In genomic region chr3:102024270-102024904, GRCh38 we compare ENCODE assay signal across 24 cellular contexts.
DNase-seq lines count a peak whose midpoint lies in the region; ATAC-seq, FAIRE-seq and TF ChIP-seq lines count a peak whose summit lies in the region.
"Had no signal": no experiment of that assay in that cellular context is flagged by ENCODE, and none has a peak within 500 bp of the region (broad histone marks: within the 10 kb centered on the region; RNA-seq: fewer than 3 reads in every experiment).

No MANE protein-coding gene starts in this region.

- H3K27ac Mint-ChIP-seq in activated T-cell treated with anti-CD3 and anti-CD28 coated beads, Interleukin-2, amount 50 U/mL, for 72 hours, result no peak overlapping the region
- H3K27ac Mint-ChIP-seq in stimulated activated memory B cell treated with anti-CD40 and anti-IgM and Interleukin-4, amounts not matched to agents 10 μg/mL and 1 μg/mL and 100 μg/mL, for 72 hours, result peak overlapping the region; percentile 60
- H3K27ac Mint-ChIP-seq: activated CD4-positive, alpha-beta T cell treated with anti-CD3 and anti-CD28 coated beads, Interleukin-2, amount 10 ng/mL, durations not matched to agents 7 days and 5 days; CD4-positive, alpha-beta T cell; progenitor cell of endocrine pancreas had no signal

- no peaks in the 10 kb centered on the region for H3K27me3 ChIP-seq in bronchial epithelial cell (ENCODE audit: control insufficient read depth, insufficient read depth, low read length)
- no peaks in the 10 kb centered on the region for H3K27me3 ChIP-seq in psoas muscle (ENCODE audit: insufficient read depth in 3 of 3, low read length in 2 of 3)
- H3K27me3 ChIP-seq: adrenal gland, cardiac muscle cell had no signal

- H3K36me3 ChIP-seq in bronchial epithelial cell (ENCODE audit: control insufficient read depth, insufficient read depth, low read length) (no peaks in the 10 kb centered on the region), psoas muscle (ENCODE audit: insufficient read depth in 1 of 2, low read depth in 1 of 2) (no peaks in the 10 kb centered on the region)
- H3K36me3 ChIP-seq: adrenal gland, cardiac muscle cell had no signal

- peaks cover 2 to 5% of the 10 kb centered on the region in 2 donors for H3K9me3 Mint-ChIP-seq in activated T-cell treated with anti-CD3 and anti-CD28 coated beads, Interleukin-2, amount 50 U/mL, for 72 hours
- H3K9me3 Mint-ChIP-seq in stimulated activated memory B cell treated with anti-CD40 and anti-IgM and Interleukin-4, amounts not matched to agents 10 μg/mL and 1 μg/mL and 100 μg/mL, for 72 hours, result no peaks in the 10 kb centered on the region
- H3K9me3 Mint-ChIP-seq: CD4-positive, alpha-beta T cell had no signal

- intact Hi-C loops in psoas muscle (cut with DNase I), result no loop called here

- no peak overlapping the region for H3K4me3 Mint-ChIP-seq in activated T-cell treated with anti-CD3 and anti-CD28 coated beads, Interleukin-2, amount 50 U/mL, for 72 hours
- no peak overlapping the region for H3K4me3 Mint-ChIP-seq in stimulated activated memory B cell treated with anti-CD40 and anti-IgM and Interleukin-4, amounts not matched to agents 10 μg/mL and 1 μg/mL and 100 μg/mL, for 72 hours
- H3K4me3 Mint-ChIP-seq: activated CD4-positive, alpha-beta T cell treated with anti-CD3 and anti-CD28 coated beads, Interleukin-2, amount 10 ng/mL, durations not matched to agents 7 days and 5 days; CD4-positive, alpha-beta T cell had no signal

- no peaks in the 10 kb centered on the region for H3K9me3 ChIP-seq in psoas muscle
- H3K9me3 ChIP-seq: adrenal gland had no signal

- FAIRE-seq in bronchial epithelial cell (lab: Jason Lieb, UNC), result no peak
- FAIRE-seq: urothelium cell line had no signal

- H3K27me3 Mint-ChIP-seq in activated T-cell treated with anti-CD3 and anti-CD28 coated beads, Interleukin-2, amount 50 U/mL, for 72 hours (ENCODE audit: low read depth), result peaks cover 11% of the 10 kb centered on the region
- H3K27me3 Mint-ChIP-seq in stimulated activated memory B cell treated with anti-CD40 and anti-IgM and Interleukin-4, amounts not matched to agents 10 μg/mL and 1 μg/mL and 100 μg/mL, for 72 hours, result no peaks in the 10 kb centered on the region
- H3K27me3 Mint-ChIP-seq: CD4-positive, alpha-beta T cell had no signal

- no peak overlapping the region for H3K4me3 ChIP-seq in bronchial epithelial cell (ENCODE audit: low read depth, low read length)
- H3K4me3 ChIP-seq in psoas muscle, result no peak overlapping the region
- H3K4me3 ChIP-seq: adrenal gland, cardiac muscle cell had no signal

- H3K4me1 ChIP-seq in psoas muscle, result no peaks in the 10 kb centered on the region
- H3K4me1 ChIP-seq: adrenal gland had no signal

- peak; percentile 32 to 60 for DNase-seq in activated T-cell treated with anti-CD3 and anti-CD28 coated beads, Interleukin-2, amount 50 U/mL, for 72 hours
- no peak for DNase-seq in activated T-cell treated with anti-CD3 and anti-CD28 coated beads, Interleukin-2, amount 50 U/mL, for 1 hour
- DNase-seq in bronchial epithelial cell (ENCODE audit: low read depth), result peak; percentile 39
- DNase-seq in NCI-H146 (lab: John Stamatoyannopoulos, UW), result no peak
- DNase-seq in psoas muscle, result no peak
- DNase-seq in GM10266 (ENCODE audit: extremely low spot score), result no peak
- DNase-seq: activated CD4-positive, alpha-beta T cell treated with anti-CD3 and anti-CD28 coated beads, Interleukin-2, amount 10 ng/mL, durations not matched to agents 7 days and 5 days; adrenal gland; CD4-positive, alpha-beta T cell; DMS53; erythroblast; IMR-90; NCI-H1694; NCI-H446; NK-92 treated with Interleukin-12 subunit alpha and Interleukin-12 subunit beta, amount 100 ng/mL, for 24 hours; small intestine; T1000 had no signal

- H3K27ac ChIP-seq in psoas muscle, result no peak overlapping the region
- H3K27ac ChIP-seq: adrenal gland, cardiac muscle cell had no signal

- peak; percentile 97 to 98 for ATAC-seq in activated T-cell treated with anti-CD3 and anti-CD28 coated beads, Interleukin-2, amount 50 U/mL, for 72 hours (replicated peaks in 1 of 2)
- peak; percentile 51 for ATAC-seq in HG03039 (IDR thresholded peaks at IDR 0.05; ENCODE audit: unreplicated experiment)
- peak; percentile 75 for ATAC-seq in stimulated activated memory B cell treated with anti-CD40 and anti-IgM and Interleukin-4, amounts not matched to agents 10 μg/mL and 1 μg/mL and 100 μg/mL, for 72 hours
- ATAC-seq in psoas muscle, result no peak
- ATAC-seq: left lobe of liver, SK-N-SH treated with all-trans-retinoic acid at 6 μM for 48 hours had no signal

- peaks cover 0 to 6% of the 10 kb centered on the region in 2 donors for H3K36me3 Mint-ChIP-seq in activated T-cell treated with anti-CD3 and anti-CD28 coated beads, Interleukin-2, amount 50 U/mL, for 72 hours (ENCODE audit: insufficient read depth in 2 of 2)
- no peaks in the 10 kb centered on the region for H3K36me3 Mint-ChIP-seq in stimulated activated memory B cell treated with anti-CD40 and anti-IgM and Interleukin-4, amounts not matched to agents 10 μg/mL and 1 μg/mL and 100 μg/mL, for 72 hours

- TF ChIP-seq CTCF in bronchial epithelial cell (IDR thresholded peaks at IDR 0.05; ENCODE audit: insufficient read depth, low read length, severe bottlenecking) (no peak), psoas muscle (IDR thresholded peaks at IDR 0.05) (no peak), GM10266 (IDR thresholded peaks at IDR 0.05; ENCODE audit: control insufficient read depth, insufficient read depth, low read depth, missing control alignments) (no peak)

- H3K4me1 Mint-ChIP-seq in activated T-cell treated with anti-CD3 and anti-CD28 coated beads, Interleukin-2, amount 50 U/mL, for 72 hours (ENCODE audit: low read depth), result peaks cover 19% of the 10 kb centered on the region
- peaks cover 35% of the 10 kb centered on the region for H3K4me1 Mint-ChIP-seq in stimulated activated memory B cell treated with anti-CD40 and anti-IgM and Interleukin-4, amounts not matched to agents 10 μg/mL and 1 μg/mL and 100 μg/mL, for 72 hours

Comparison
In these comparisons a context has a peak if more than half of its experiments do, and no peak if none do; other contexts are left out.
1. DNase-seq: peak in activated T-cell treated with anti-CD3 and anti-CD28 coated beads, Interleukin-2, amount 50 U/mL, for 72 hours (2 of 2) and bronchial epithelial cell (single experiment); none in activated T-cell treated with anti-CD3 and anti-CD28 coated beads, Interleukin-2, amount 50 U/mL, for 1 hour (single experiment), NCI-H146 (single experiment), psoas muscle (0 of 2) and GM10266 (single experiment).
2. ATAC-seq: peak in activated T-cell treated with anti-CD3 and anti-CD28 coated beads, Interleukin-2, amount 50 U/mL, for 72 hours (2 of 2), HG03039 (single experiment) and stimulated activated memory B cell treated with anti-CD40 and anti-IgM and Interleukin-4, amounts not matched to agents 10 μg/mL and 1 μg/mL and 100 μg/mL, for 72 hours (single experiment); none in psoas muscle (0 of 4).